Comparison of ENCODE assay signal across 8 cellular contexts in genomic region chr2:151828890-151829324, GRCh38. TPM values are rescaled to one million over a fixed set of nuclear protein-coding genes. Genes with fewer than 3 reads are reported as not detected.
A peak's percentile ranks its signal among the peaks of the same experiment; 100 is the strongest.
DNase-seq lines count a peak whose midpoint lies in the region; ATAC-seq and TF ChIP-seq lines count a peak whose summit lies in the region.

No MANE protein-coding gene starts in this region.

- intact Hi-C loops in heart left ventricle (cut with DNase I) (loop anchor here in 3 of 10 donors (5.0 to 10.0 kb wide), 4 partner anchors 98 to 196 kb away; no protein-coding TSS in a partner anchor), Right ventricle myocardium superior (cut with DNase I) (no loop called here), breast epithelium (cut with DNase I; ENCODE audit: low total_unique reads) (no loop called here), upper lobe of right lung (cut with DNase I) (no loop called here)

- peak overlapping the region; percentile 75 to 94 (median 92) for H3K27ac ChIP-seq in heart left ventricle
- peak overlapping the region; percentile 89 for H3K27ac ChIP-seq in breast epithelium
- H3K27ac ChIP-seq in mesodermal cell (ENCODE audit: low read depth, low read length, severe bottlenecking): no peak overlapping the region
- H3K27ac ChIP-seq in upper lobe of right lung: peak overlapping the region; percentile 88

- no peak for TF ChIP-seq POLR2A in heart left ventricle (IDR thresholded peaks at IDR 0.05)
- no peak for TF ChIP-seq POLR2A in breast epithelium (IDR thresholded peaks at IDR 0.05)

- peak overlapping the region in 10 of 12 donors; percentile 74 to 94 (median 88) for H3K4me3 ChIP-seq in heart left ventricle
- H3K4me3 ChIP-seq in breast epithelium: peak overlapping the region; percentile 91 to 95 (median 92)
- H3K4me3 ChIP-seq in mesodermal cell (ENCODE audit: extremely low read depth, insufficient read depth, low read length, poor library complexity, severe bottlenecking): peak overlapping the region; percentile 94
- H3K4me3 ChIP-seq in upper lobe of right lung: peak overlapping the region; percentile 89

- peaks cover 0 to 47% (median 35%) of the 10 kb centered on the region in 12 donors for H3K4me1 ChIP-seq in heart left ventricle
- H3K4me1 ChIP-seq in breast epithelium: peaks cover 0 to 13% of the 10 kb centered on the region in 2 donors
- peaks cover 19% of the 10 kb centered on the region for H3K4me1 ChIP-seq in mesodermal cell (ENCODE audit: control insufficient read depth, insufficient read depth, low read length, poor library complexity, severe bottlenecking)
- H3K4me1 ChIP-seq in upper lobe of right lung: peaks cover 23% of the 10 kb centered on the region

- WGBS in heart left ventricle, 4 donors: 88 to 90% (median 90%) methylated on average over 5 of the region's 5 CpGs
- WGBS in mesodermal cell (ENCODE audit: insufficient coverage in 2 of 2), 2 experiments: 61 to 100% methylated on average over 2 of the region's 5 CpGs

- DNase-seq in heart left ventricle: no peak
- DNase-seq in Right ventricle myocardium superior: no peak
- DNase-seq in breast epithelium (ENCODE audit: low spot score in 2 of 2): no peak
- no peak for DNase-seq in upper lobe of right lung

- H3K27me3 ChIP-seq in heart left ventricle: no peaks in the 10 kb centered on the region
- no peaks in the 10 kb centered on the region for H3K27me3 ChIP-seq in breast epithelium
- H3K27me3 ChIP-seq in upper lobe of right lung: no peaks in the 10 kb centered on the region

- no peak for TF ChIP-seq CTCF in heart left ventricle (IDR thresholded peaks at IDR 0.05)
- no peak for TF ChIP-seq CTCF in breast epithelium (IDR thresholded peaks at IDR 0.05)
- no peak for TF ChIP-seq CTCF in upper lobe of right lung (IDR thresholded peaks at IDR 0.05)

- ATAC-seq in heart left ventricle (no peak), Right ventricle myocardium superior (ENCODE audit: poor library complexity) (no peak), upper lobe of right lung (no peak), GM18870 (IDR thresholded peaks at IDR 0.05; ENCODE audit: unreplicated experiment) (no peak), HG02588 (IDR thresholded peaks at IDR 0.05; ENCODE audit: unreplicated experiment) (no peak), HG03045 (IDR thresholded peaks at IDR 0.05; ENCODE audit: unreplicated experiment) (no peak)

- H3K36me3 ChIP-seq in heart left ventricle (no peaks in the 10 kb centered on the region), breast epithelium (no peaks in the 10 kb centered on the region), mesodermal cell (ENCODE audit: control insufficient read depth, insufficient read depth, low read length) (no peaks in the 10 kb centered on the region), upper lobe of right lung (no peaks in the 10 kb centered on the region)

- no peaks in the 10 kb centered on the region for H3K9me3 ChIP-seq in heart left ventricle
- H3K9me3 ChIP-seq in breast epithelium: no peaks in the 10 kb centered on the region
- H3K9me3 ChIP-seq in mesodermal cell (ENCODE audit: control insufficient read depth, low read length): no peaks in the 10 kb centered on the region
- no peaks in the 10 kb centered on the region for H3K9me3 ChIP-seq in upper lobe of right lung

RNA-seq across cellular contexts. Expression of gene ARL5A, which starts 0.7 kb away (rescaled TPM):
- total RNA-seq in heart left ventricle (10 to 100 TPM; 38.2 to 59.1 (median 54.5) TPM), Right ventricle myocardium superior (57.5 TPM), breast epithelium (10 to 100 TPM; 43.2 to 63.1 (median 45.6) TPM), upper lobe of right lung (56.6 TPM)
- polyA plus RNA-seq in heart left ventricle: 10 to 100 TPM; 12.9 to 22.1 TPM
- 38.0 TPM for polyA plus RNA-seq in mesodermal cell (2013, experiment 1 of 2)
- 32.4 TPM for polyA plus RNA-seq in mesodermal cell (2013, experiment 2 of 2)
